Comparison of ENCODE assay signal across 26 cellular contexts in genomic region chr1:19885821-19886220, GRCh38. TPM values are rescaled to one million over a fixed set of nuclear protein-coding genes. Genes with fewer than 3 reads are reported as not detected.
DNase-seq lines count a peak whose midpoint lies in the region; ATAC-seq, FAIRE-seq and TF ChIP-seq lines count a peak whose summit lies in the region.
"Had no signal": no experiment of that assay in that cellular context is flagged by ENCODE, and none has a peak within 500 bp of the region (broad histone marks: within the 10 kb centered on the region; RNA-seq: fewer than 3 reads in every experiment).

No MANE protein-coding gene starts in this region.

- FAIRE-seq in bronchial epithelial cell (lab: Jason Lieb, UNC): no peak
- FAIRE-seq in GM19239 (lab: Jason Lieb, UNC): no peak
- FAIRE-seq: G401.6, H54 had no signal

- no peak overlapping the region for H3K18ac ChIP-seq in IMR-90 (ENCODE audit: low read depth, low read length)

- no peaks in the 10 kb centered on the region for H3K36me3 ChIP-seq in IMR-90 (ENCODE audit: control insufficient read depth, insufficient read depth, low read length)
- peaks cover 5% of the 10 kb centered on the region for H3K36me3 ChIP-seq in bronchial epithelial cell (ENCODE audit: control insufficient read depth, insufficient read depth, low read length)
- H3K36me3 ChIP-seq: BE2C had no signal

- H2BK5ac ChIP-seq in IMR-90 (ENCODE audit: low read depth, low read length, poor library complexity, severe bottlenecking): no peak overlapping the region

- H2BK15ac ChIP-seq in IMR-90 (ENCODE audit: low read depth, low read length): no peak overlapping the region

- BruUV-seq in IMR-90 (replicated peaks; lab: Mats Ljungman, UMichigan): no TSS peak

- no peak overlapping the region for H3K56ac ChIP-seq in IMR-90 (ENCODE audit: extremely low read depth, insufficient read depth, low read length)

- peaks cover 32 to 59% of the 10 kb centered on the region in 2 experiments for H3K79me1 ChIP-seq in IMR-90 (ENCODE audit: low read depth in 1 of 2, low read length in 2 of 2)

- dilution Hi-C loops in IMR-90 (cut with HindIII; ENCODE audit: low sequenced_read_pairs, unreplicated experiment): no loop called here

- no peak overlapping the region for H2BK20ac ChIP-seq in IMR-90 (ENCODE audit: low read depth, low read length)

- TF ChIP-seq RAD21 in IMR-90 (IDR thresholded peaks at IDR 0.05; ENCODE audit: low read length): no peak

- no peak for TF ChIP-seq POLR2A in IMR-90 (IDR thresholded peaks at IDR 0.05; ENCODE audit: low read depth, low read length)

- no peak overlapping the region for H4K5ac ChIP-seq in IMR-90 (ENCODE audit: low read depth, low read length)

- peak; percentile 16 for DNase-seq in AG10803 (ENCODE audit: low read depth)
- DNase-seq in IMR-90: peak; percentile 38
- peak; percentile 73 for DNase-seq in bronchial epithelial cell (ENCODE audit: low read depth)
- DNase-seq in fibroblast of the aortic adventitia (ENCODE audit: low read depth): peak; percentile 30
- no peak for DNase-seq in GM19239 (ENCODE audit: insufficient read length, low spot score)
- no peak for DNase-seq in stimulated activated CD4-positive, alpha-beta T cell treated with anti-CD3 and anti-CD28 coated beads, Interleukin-12 subunit alpha, Interleukin-12 subunit beta, amount 100 ng/mL, for 4 hours
- DNase-seq: BE2C; CD4-positive, CD25-positive, alpha-beta regulatory T cell; COR-L47; DMS 273 treated with DMSO at 0.1 percent for 48 hours; DND-41; NCI-H1436 treated with DMSO at 0.1 percent for 48 hours; NCI-H2029 treated with DMSO at 0.1 percent for 48 hours; NCI-H2171; NCI-H446 treated with DMSO at 0.1 percent for 48 hours; SIG-M5 had no signal

- TF ChIP-seq CTCF in AG10803 (conservative IDR thresholded peaks at IDR 0.05; ENCODE audit: low read length) (no peak), IMR-90 (conservative IDR thresholded peaks at IDR 0.05; ENCODE audit: low read depth, low read length) (no peak), bronchial epithelial cell (IDR thresholded peaks at IDR 0.05; ENCODE audit: insufficient read depth, low read length, severe bottlenecking) (no peak), fibroblast of the aortic adventitia (IDR thresholded peaks at IDR 0.05; ENCODE audit: insufficient read depth, low read length) (no peak)

- H4K91ac ChIP-seq in IMR-90 (ENCODE audit: insufficient read depth, low read depth, low read length): no peak overlapping the region

- no peak for ATAC-seq in IMR-90 (ENCODE audit: low read depth)
- ATAC-seq in GM21717 (IDR thresholded peaks at IDR 0.05; ENCODE audit: unreplicated experiment): no peak
- no peak for ATAC-seq in GM21737 (IDR thresholded peaks at IDR 0.05; ENCODE audit: unreplicated experiment)
- ATAC-seq: SK-N-SH treated with all-trans-retinoic acid at 6 μM for 48 hours had no signal

- no peak overlapping the region for H2AK9ac ChIP-seq in IMR-90 (replicated peaks; ENCODE audit: low read depth, low read length, poor library complexity)

- H2AK5ac ChIP-seq in IMR-90 (ENCODE audit: low read depth, low read length): no peak overlapping the region

- no peaks in the 10 kb centered on the region for H3K9me3 ChIP-seq in IMR-90 (ENCODE audit: control insufficient read depth, insufficient read depth, low read length)
- H3K9me3 ChIP-seq: BE2C had no signal

- no peak overlapping the region for H4K8ac ChIP-seq in IMR-90 (ENCODE audit: low read depth in 2 of 2, low read length in 2 of 2)

- POLR2A ChIA-PET in IMR-90 (lab: Charles Lee; ENCODE audit: unreplicated experiment): no interaction called here

- in situ Hi-C loops in IMR-90 (cut with MboI; ENCODE audit: low sequenced_read_pairs): no loop called here

- CTCF ChIA-PET in IMR-90 (lab: Yijun Ruan, JAX): no interaction called here

- H2BK120ac ChIP-seq in IMR-90 (ENCODE audit: low read depth, low read length): no peak overlapping the region

- H3K9me1 ChIP-seq in IMR-90 (ENCODE audit: insufficient read depth, low read length): peaks cover 11% of the 10 kb centered on the region

- no peak overlapping the region for H3K27ac ChIP-seq in IMR-90 (ENCODE audit: insufficient read depth, low read length)
- H3K27ac ChIP-seq: HL-60 had no signal

- H3K14ac ChIP-seq in IMR-90 (replicated peaks; ENCODE audit: low read depth, low read length): no peak overlapping the region

- peaks cover 6% of the 10 kb centered on the region for H3K4me1 ChIP-seq in IMR-90 (ENCODE audit: control insufficient read depth, insufficient read depth, low read length)
- H3K4me1 ChIP-seq: BE2C had no signal

- H4K20me1 ChIP-seq in IMR-90 (ENCODE audit: insufficient read depth, low read length): peaks cover 57% of the 10 kb centered on the region; the same call in 1 of the 2 replicates

- no peak overlapping the region for H3K4me2 ChIP-seq in IMR-90 (ENCODE audit: low read depth, low read length)

- intact Hi-C loops in IMR-90 (cut with micrococcal nuclease): loop anchor here (10.0 kb wide), 1 partner anchor 221 kb away; the partner anchor contains the start of gene HTR6

- H3K4ac ChIP-seq in IMR-90 (ENCODE audit: low read depth, low read length): no peak overlapping the region

- no peak overlapping the region for H3K4me3 ChIP-seq in AG10803 (ENCODE audit: low read length)
- no peak overlapping the region for H3K4me3 ChIP-seq in IMR-90 (ENCODE audit: insufficient read depth, low read depth, low read length)
- no peak overlapping the region for H3K4me3 ChIP-seq in bronchial epithelial cell (ENCODE audit: low read depth, low read length)
- H3K4me3 ChIP-seq in fibroblast of the aortic adventitia (ENCODE audit: low read depth, low read length): no peak overlapping the region

- no peak overlapping the region for H3K9ac ChIP-seq in IMR-90 (ENCODE audit: low read depth, low read length)

- no peak overlapping the region for H2AFZ ChIP-seq in IMR-90 (replicated peaks; ENCODE audit: low read length, poor library complexity)

- no peaks in the 10 kb centered on the region for H3K27me3 ChIP-seq in IMR-90 (ENCODE audit: control insufficient read depth, insufficient read depth, low read length)
- H3K27me3 ChIP-seq in bronchial epithelial cell (ENCODE audit: control insufficient read depth, insufficient read depth, low read length): no peaks in the 10 kb centered on the region
- H3K27me3 ChIP-seq: BE2C had no signal

- no peak overlapping the region for H3K23ac ChIP-seq in IMR-90 (ENCODE audit: low read depth, low read length)

- no CpG with 5 or more reads among the region's 2 CpGs for WGBS in IMR-90 (ENCODE audit: extremely low coverage in 2 of 2, insufficient read length in 1 of 2), 2 experiments

TF ChIP-seq in IMR-90, 13 proteins besides CTCF, POLR2A, EP300 and RAD21:
- no peak for TF ChIP-seq NFE2L2 (IDR thresholded peaks at IDR 0.05; ENCODE audit: low read depth, low read length)
- peak; percentile 10; the same call in 1 of the 2 replicates for TF ChIP-seq CEBPB (IDR thresholded peaks at IDR 0.05; ENCODE audit: low read depth, low read length)

RNA-seq across cellular contexts. Expression of gene OTUD3, which starts 3.6 kb away (rescaled TPM):
- total RNA-seq in IMR-90 (2012; rRNA removed): 2.9 and 6.1 TPM in 2 replicates
- 2.6 and 3.1 TPM in 2 replicates for polyA plus RNA-seq in IMR-90 (2012; rRNA removed)
- 0.89 and 1.4 TPM in 2 replicates for polyA plus RNA-seq in IMR-90 (2012; cell fraction: cytosol; rRNA removed)
- polyA plus RNA-seq in IMR-90 (2012; cell fraction: nucleus; rRNA removed; ENCODE audit: low replicate concordance): 4.3 and 10.2 TPM in 2 replicates
- total RNA-seq in bronchial epithelial cell: 7.1 and 9.2 TPM in 2 replicates
- 5.8 and 7.0 TPM in 2 replicates for total RNA-seq in fibroblast of the aortic adventitia (ENCODE audit: low replicate concordance)

RNA-seq across cellular contexts. Expression of gene PLA2G2E, which starts 37.6 kb away (rescaled TPM):
- not detected in 2 replicates for total RNA-seq in IMR-90 (2012; rRNA removed)
- polyA plus RNA-seq in IMR-90 (2012; rRNA removed): not detected in 2 replicates
- not detected in 2 replicates for polyA plus RNA-seq in IMR-90 (2012; cell fraction: cytosol; rRNA removed)
- polyA plus RNA-seq in IMR-90 (2012; cell fraction: nucleus; rRNA removed; ENCODE audit: low replicate concordance): not detected in 2 replicates
- total RNA-seq in bronchial epithelial cell: not detected in 2 replicates
- total RNA-seq in fibroblast of the aortic adventitia (ENCODE audit: low replicate concordance): not detected in 2 replicates
- total RNA-seq: A172; CD4-positive, CD25-positive, alpha-beta regulatory T cell; HT1080; MCF 10A; OCI-LY7 had no signal
- polyA plus RNA-seq: CD4-positive, CD25-positive, alpha-beta regulatory T cell had no signal

Comparison
In these comparisons a context has a peak if more than half of its experiments do, and no peak if none do; other contexts are left out.
1. DNase-seq: peak in AG10803 (single experiment), IMR-90 (single experiment), bronchial epithelial cell (single experiment) and fibroblast of the aortic adventitia (single experiment); none in GM19239 (single experiment) and stimulated activated CD4-positive, alpha-beta T cell treated with anti-CD3 and anti-CD28 coated beads, Interleukin-12 subunit alpha, Interleukin-12 subunit beta, amount 100 ng/mL, for 4 hours (single experiment).